ENCODE assay signal across 10 cellular contexts in genomic region chr15:100170280-100170654, GRCh38.
DNase-seq lines count a peak whose midpoint lies in the region; ATAC-seq and TF ChIP-seq lines count a peak whose summit lies in the region.
"Had no signal": no experiment of that assay in that cellular context is flagged by ENCODE, and none has a peak within 500 bp of the region (broad histone marks: within the 10 kb centered on the region; RNA-seq: fewer than 3 reads in every experiment).

No MANE protein-coding gene starts in this region.

- ATAC-seq in GM18519 (IDR thresholded peaks at IDR 0.05; ENCODE audit: low FRiP score, unreplicated experiment) (peak; percentile 94), GM21423 (IDR thresholded peaks at IDR 0.05; ENCODE audit: unreplicated experiment) (peak; percentile 87), HG03175 (IDR thresholded peaks at IDR 0.05; ENCODE audit: unreplicated experiment) (peak; percentile 58), upper lobe of right lung (no peak)

- in situ Hi-C loops in brain microvascular endothelial cell (cut with HindIII; ENCODE audit: low pct_ligation_motif_present, low sequenced_read_pairs): no loop called here

- H3K36me3 ChIP-seq in brain microvascular endothelial cell (replicated peaks): no peaks in the 10 kb centered on the region
- H3K36me3 ChIP-seq in upper lobe of right lung: no peaks in the 10 kb centered on the region

- H3K4me3 ChIP-seq in brain microvascular endothelial cell (ENCODE audit: low read depth, low read length) (no peak overlapping the region), upper lobe of right lung (no peak overlapping the region)

- no peaks in the 10 kb centered on the region for H3K4me1 Mint-ChIP-seq in endothelial cell (ENCODE audit: unreplicated experiment)

- H3K27me3 ChIP-seq in brain microvascular endothelial cell (replicated peaks) (no peaks in the 10 kb centered on the region), upper lobe of right lung (no peaks in the 10 kb centered on the region)

- no peak for DNase-seq in endothelial cell (ENCODE audit: low spot score)
- no peak for DNase-seq in brain microvascular endothelial cell
- DNase-seq in upper lobe of right lung: no peak
- DNase-seq in MV-4-11 (lab: John Stamatoyannopoulos, UW): no peak
- DNase-seq in SIG-M5 treated with dmso at 0.1 percent for 504 hours (lab: John Stamatoyannopoulos, UW; ENCODE audit: unreplicated experiment): no peak
- DNase-seq: posterior cingulate gyrus had no signal

- peak overlapping the region; percentile 24 for H3K27ac Mint-ChIP-seq in endothelial cell (ENCODE audit: unreplicated experiment)

- H3K27me3 Mint-ChIP-seq in endothelial cell (ENCODE audit: unreplicated experiment): peaks cover 2% of the 10 kb centered on the region

- TF ChIP-seq CTCF in endothelial cell (IDR thresholded peaks at IDR 0.05; ENCODE audit: unreplicated experiment) (no peak), brain microvascular endothelial cell (IDR thresholded peaks at IDR 0.05; ENCODE audit: low read depth, low read length, missing control alignments) (no peak), upper lobe of right lung (IDR thresholded peaks at IDR 0.05) (no peak)

- H3K27ac ChIP-seq in brain microvascular endothelial cell (no peak overlapping the region), upper lobe of right lung (no peak overlapping the region)

- no peaks in the 10 kb centered on the region for H3K36me3 Mint-ChIP-seq in endothelial cell (ENCODE audit: low read depth, unreplicated experiment)
- H3K36me3 Mint-ChIP-seq: immature natural killer cell had no signal

- H3K4me3 Mint-ChIP-seq in endothelial cell (ENCODE audit: unreplicated experiment): no peak overlapping the region
- H3K4me3 Mint-ChIP-seq: immature natural killer cell had no signal

- intact Hi-C loops in upper lobe of right lung (cut with DNase I): no loop called here

- peaks cover 13% of the 10 kb centered on the region for H3K9me3 ChIP-seq in upper lobe of right lung

- no peaks in the 10 kb centered on the region for H3K4me1 ChIP-seq in upper lobe of right lung

- H3K9me3 Mint-ChIP-seq in endothelial cell (ENCODE audit: unreplicated experiment): no peaks in the 10 kb centered on the region
